In genomic region chr15:79458491-79458890, GRCh38 we compare ENCODE assay signal across 26 cellular contexts.
"Had no signal": no experiment of that assay in that cellular context is flagged by ENCODE, and none has a peak within 500 bp of the region (broad histone marks: within the 10 kb centered on the region; RNA-seq: fewer than 3 reads in every experiment).

No MANE protein-coding gene starts in this region.

- H3K9me3 ChIP-seq: colonic mucosa, esophagus squamous epithelium, gastrocnemius medialis, heart right ventricle, left lung, lower lobe of right lung had no signal

- H3K36me3 ChIP-seq: colonic mucosa, esophagus squamous epithelium, gastrocnemius medialis, heart right ventricle, left lung, lower lobe of right lung had no signal

- DNase-seq: colonic mucosa; cortex of kidney; effector CD8-positive, alpha-beta T cell; effector memory CD8-positive, alpha-beta T cell; endodermal cell; erythroblast; esophagus squamous epithelium; foreskin fibroblast; foreskin melanocyte; gastrocnemius medialis; glutamatergic neuron; head of caudate nucleus; heart right ventricle; hippocampal formation; left cardiac atrium; left lung; left ventricle myocardium superior; lower lobe of right lung; mammary epithelial cell; mesendoderm; midbrain had no signal

- FAIRE-seq: endometrium, islet of Langerhans, keratinocyte had no signal

- H3K27ac ChIP-seq: colonic mucosa, epithelial cell of prostate, esophagus squamous epithelium, gastrocnemius medialis, heart right ventricle, left lung, lower lobe of right lung had no signal

- ATAC-seq: effector memory CD8-positive, alpha-beta T cell; esophagus mucosa; gastrocnemius medialis; heart right ventricle; left cardiac atrium; left lung; left ventricle myocardium superior; lower lobe of right lung had no signal

- H3K27me3 ChIP-seq: colonic mucosa, gastrocnemius medialis had no signal

- H3K4me1 ChIP-seq: colonic mucosa, esophagus squamous epithelium, gastrocnemius medialis, heart right ventricle, left lung, lower lobe of right lung had no signal

- H3K4me3 ChIP-seq: colonic mucosa, esophagus squamous epithelium, gastrocnemius medialis, heart right ventricle, left lung, lower lobe of right lung had no signal
